In genomic region chr21:38910390-38911008, GRCh38 we compare ENCODE assay signal across 10 cellular contexts.
DNase-seq lines count a peak whose midpoint lies in the region; ATAC-seq and TF ChIP-seq lines count a peak whose summit lies in the region.
"Had no signal": no experiment of that assay in that cellular context is flagged by ENCODE, and none has a peak within 500 bp of the region (broad histone marks: within the 10 kb centered on the region; RNA-seq: fewer than 3 reads in every experiment).

No MANE protein-coding gene starts in this region.

- intact Hi-C loops in sigmoid colon (cut with DNase I), result loop anchor here (5.0 kb wide), 2 partner anchors 103 to 153 kb away; partner anchors contain the start of gene ETS2
- intact Hi-C loops in naive thymus-derived CD4-positive, alpha-beta T cell (cut with micrococcal nuclease), result loop anchor here in 1 of 2 donors (10.0 kb wide), 1 partner anchor 76 kb away; no protein-coding TSS in a partner anchor

- no peak overlapping the region for H3K4me3 Mint-ChIP-seq in naive thymus-derived CD4-positive, alpha-beta T cell
- H3K4me3 Mint-ChIP-seq: dendritic cell treated with granulocyte-macrophage colony-stimulating factor and Interleukin-4, amounts not matched to agents 40 ng/mL and 50 ng/mL, for 4 days had no signal

- H3K9me3 ChIP-seq in sigmoid colon, result no peaks in the 10 kb centered on the region
- H3K9me3 ChIP-seq in naive thymus-derived CD4-positive, alpha-beta T cell (ENCODE audit: control insufficient read depth in 2 of 3, low read length in 3 of 3), result no peaks in the 10 kb centered on the region
- H3K9me3 ChIP-seq: upper lobe of right lung had no signal

- peaks cover 0 to 4% (median 0%) of the 10 kb centered on the region in 5 donors for H3K27me3 Mint-ChIP-seq in naive thymus-derived CD4-positive, alpha-beta T cell

- H3K4me1 Mint-ChIP-seq in naive thymus-derived CD4-positive, alpha-beta T cell, result peaks cover 0 to 2% (median 0%) of the 10 kb centered on the region in 7 donors

- no peak for ATAC-seq in naive thymus-derived CD4-positive, alpha-beta T cell
- ATAC-seq: upper lobe of right lung had no signal

- H3K27ac Mint-ChIP-seq in naive thymus-derived CD4-positive, alpha-beta T cell, result no peak overlapping the region
- H3K27ac Mint-ChIP-seq: dendritic cell treated with granulocyte-macrophage colony-stimulating factor and Interleukin-4, amounts not matched to agents 40 ng/mL and 50 ng/mL, for 4 days had no signal

- H3K36me3 Mint-ChIP-seq in naive thymus-derived CD4-positive, alpha-beta T cell, result no peaks in the 10 kb centered on the region

- POLR2A ChIA-PET in naive thymus-derived CD4-positive, alpha-beta T cell (lab: Charles Lee), result no interaction called here

- no peaks in the 10 kb centered on the region for H3K27me3 ChIP-seq in sigmoid colon
- no peaks in the 10 kb centered on the region for H3K27me3 ChIP-seq in naive thymus-derived CD4-positive, alpha-beta T cell (ENCODE audit: control insufficient read depth in 2 of 2, insufficient read depth in 2 of 2, low read length in 2 of 2)
- H3K27me3 ChIP-seq: upper lobe of right lung had no signal

- H3K4me3 ChIP-seq in sigmoid colon, result no peak overlapping the region
- H3K4me3 ChIP-seq in naive thymus-derived CD4-positive, alpha-beta T cell (ENCODE audit: low read length), result no peak overlapping the region
- H3K4me3 ChIP-seq: upper lobe of right lung had no signal

- no peak for TF ChIP-seq CTCF in sigmoid colon (IDR thresholded peaks at IDR 0.05)

- DNase-seq in NCI-H2171 treated with DMSO at 0.1 percent for 48 hours (lab: John Stamatoyannopoulos, UW) (peak; percentile 19), NCI-H2171 (lab: John Stamatoyannopoulos, UW) (no peak), dermis blood vessel endothelial cell (peak; percentile 17), sigmoid colon (no peak), AG08396 (ENCODE audit: low spot score) (no peak), activated gamma-delta T cell (lab: John Stamatoyannopoulos, UW) (no peak)
- DNase-seq in naive thymus-derived CD4-positive, alpha-beta T cell, result no peak
- DNase-seq: upper lobe of right lung had no signal

- no peaks in the 10 kb centered on the region for H3K9me3 Mint-ChIP-seq in naive thymus-derived CD4-positive, alpha-beta T cell
- H3K9me3 Mint-ChIP-seq: dendritic cell treated with granulocyte-macrophage colony-stimulating factor and Interleukin-4, amounts not matched to agents 40 ng/mL and 50 ng/mL, for 4 days had no signal

- H3K27ac ChIP-seq in sigmoid colon, result peak overlapping the region; percentile 27 to 82 (median 79)
- no peak overlapping the region for H3K27ac ChIP-seq in naive thymus-derived CD4-positive, alpha-beta T cell (ENCODE audit: low read depth, low read length)
- H3K27ac ChIP-seq: upper lobe of right lung had no signal

- WGBS in sigmoid colon, 2 donors, result 27 to 70% methylated on average over 9 of the region's 9 CpGs

- CTCF ChIA-PET in naive thymus-derived CD4-positive, alpha-beta T cell (lab: Charles Lee), result no interaction called here

- no peak for TF ChIP-seq EP300 in Ishikawa (IDR thresholded peaks at IDR 0.05; ENCODE audit: borderline replicate concordance)
- TF ChIP-seq EP300 in sigmoid colon (IDR thresholded peaks at IDR 0.05), result no peak

- TF ChIP-seq POLR2A in sigmoid colon (IDR thresholded peaks at IDR 0.05), result no peak

- TF ChIP-seq RAD21 in Ishikawa (IDR thresholded peaks at IDR 0.05; ENCODE audit: low read depth), result no peak

- H3K36me3 ChIP-seq in sigmoid colon, result no peaks in the 10 kb centered on the region
- H3K36me3 ChIP-seq in naive thymus-derived CD4-positive, alpha-beta T cell (ENCODE audit: control insufficient read depth in 2 of 3, insufficient read depth in 3 of 3, low read length in 3 of 3), result no peaks in the 10 kb centered on the region
- H3K36me3 ChIP-seq: upper lobe of right lung had no signal

- H3K4me1 ChIP-seq in sigmoid colon, result peaks cover 0 to 45% (median 38%) of the 10 kb centered on the region in 4 donors
- H3K4me1 ChIP-seq in naive thymus-derived CD4-positive, alpha-beta T cell (ENCODE audit: control insufficient read depth in 2 of 2, insufficient read depth in 2 of 2, low read length in 2 of 2), result no peaks in the 10 kb centered on the region

TF ChIP-seq in Ishikawa, 13 proteins besides CTCF, POLR2A, EP300 and RAD21:
- 0 out of 2 replicates have a peak, but pooled peaks have one; percentile 6 for TF ChIP-seq EGR1 (IDR thresholded peaks at IDR 0.05)
- 0 out of 2 replicates have a peak, but pooled peaks have one; percentile 21 for TF ChIP-seq MAX (IDR thresholded peaks at IDR 0.05)
- TF ChIP-seq USF1 (IDR thresholded peaks at IDR 0.05), result no peak
- no peak for TF ChIP-seq TCF12 (IDR thresholded peaks at IDR 0.05; ENCODE audit: low read depth)
- TF ChIP-seq TAF1 (IDR thresholded peaks at IDR 0.05; ENCODE audit: low read depth), result no peak
- peak; percentile 60; the same call in 1 of the 2 replicates for TF ChIP-seq NFIC (IDR thresholded peaks at IDR 0.05)

Comparison
In these comparisons a context has a peak if more than half of its experiments do, and no peak if none do; other contexts are left out.
1. DNase-seq: peak in NCI-H2171 treated with DMSO at 0.1 percent for 48 hours (single experiment) and dermis blood vessel endothelial cell (single experiment); none in NCI-H2171 (single experiment), sigmoid colon (single experiment), naive thymus-derived CD4-positive, alpha-beta T cell (0 of 9), AG08396 (single experiment) and activated gamma-delta T cell (single experiment).